ENCODE assay signal across 2 cellular contexts in the genomic region with DNA sequence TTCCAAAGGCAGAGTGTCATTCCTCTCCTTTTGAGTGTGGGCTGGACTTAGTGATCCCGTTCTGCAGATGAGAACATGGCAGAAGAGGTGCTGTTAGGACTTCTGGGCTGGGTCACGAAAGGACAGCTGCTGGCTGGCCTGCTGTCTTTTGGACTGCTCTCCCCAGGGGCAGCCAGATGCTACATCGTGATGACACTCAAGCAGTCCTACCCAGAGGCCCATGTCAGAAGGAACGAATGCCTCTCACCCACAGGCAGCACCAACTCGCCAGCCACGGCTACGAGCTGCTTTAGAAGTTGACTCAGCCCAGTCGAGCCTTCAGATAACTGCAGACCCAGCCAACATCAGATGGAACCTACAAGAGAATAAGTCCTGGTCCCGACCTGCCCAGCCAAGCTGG.
TF ChIP-seq lines count a peak whose summit lies in the region.

No MANE protein-coding gene starts in this region.

TF ChIP-seq in IMR-90, 13 proteins besides CTCF, POLR2A, EP300 and RAD21 (continued from another document):
- no peak for TF ChIP-seq ELK1 (IDR thresholded peaks at IDR 0.05; ENCODE audit: borderline replicate concordance, low read depth, low read length)
- TF ChIP-seq FOS (IDR thresholded peaks at IDR 0.05; ENCODE audit: low read depth, low read length) = no peak
- TF ChIP-seq SMC3 (IDR thresholded peaks at IDR 0.05; ENCODE audit: low read depth, low read length) = no peak
- no peak for TF ChIP-seq MAZ (IDR thresholded peaks at IDR 0.05; ENCODE audit: borderline replicate concordance, low read depth, low read length)
- TF ChIP-seq CHD1 (IDR thresholded peaks at IDR 0.05; ENCODE audit: low read depth, low read length) = no peak

TF ChIP-seq in H1, 55 proteins besides CTCF, POLR2A, EP300 and RAD21 (continued from another document):
- TF ChIP-seq CEBPB (IDR thresholded peaks at IDR 0.05; ENCODE audit: low read depth, low read length) (no peak), CREB1 (IDR thresholded peaks at IDR 0.05) (no peak), HDAC6 (IDR thresholded peaks at IDR 0.05; ENCODE audit: low read depth, low read length) (no peak), NANOG (IDR thresholded peaks at IDR 0.05; ENCODE audit: insufficient read depth, low read depth, low read length, poor library complexity, severe bottlenecking) (no peak), BRCA1 (IDR thresholded peaks at IDR 0.05; ENCODE audit: low read depth, low read length) (no peak), RXRA (IDR thresholded peaks at IDR 0.05; ENCODE audit: insufficient read depth, low read depth, low read length) (no peak), CHD2 (IDR thresholded peaks at IDR 0.05; ENCODE audit: low read length) (no peak), KDM4A (IDR thresholded peaks at IDR 0.05; ENCODE audit: low read depth, low read length, severe bottlenecking) (no peak), SRF (IDR thresholded peaks at IDR 0.05; ENCODE audit: low read depth, low read length) (no peak), ASH2L (IDR thresholded peaks at IDR 0.05; ENCODE audit: low read length) (no peak), RFX5 (IDR thresholded peaks at IDR 0.05; ENCODE audit: borderline replicate concordance, low read depth, low read length) (no peak), ZNF274 (IDR thresholded peaks at IDR 0.05; ENCODE audit: borderline replicate concordance, extremely low read depth, low read length) (no peak), BACH1 (IDR thresholded peaks at IDR 0.05; ENCODE audit: low read length) (no peak), POU5F1 (IDR thresholded peaks at IDR 0.05; ENCODE audit: low read depth, low read length) (no peak), TBP (IDR thresholded peaks at IDR 0.05; ENCODE audit: low read depth, low read length) (no peak), TCF12 (IDR thresholded peaks at IDR 0.05; ENCODE audit: low read depth, low read length) (no peak), SIRT6 (IDR thresholded peaks at IDR 0.05; ENCODE audit: low read length) (no peak)
